Comparison of ENCODE assay signal across 11 cellular contexts in the genomic region with DNA sequence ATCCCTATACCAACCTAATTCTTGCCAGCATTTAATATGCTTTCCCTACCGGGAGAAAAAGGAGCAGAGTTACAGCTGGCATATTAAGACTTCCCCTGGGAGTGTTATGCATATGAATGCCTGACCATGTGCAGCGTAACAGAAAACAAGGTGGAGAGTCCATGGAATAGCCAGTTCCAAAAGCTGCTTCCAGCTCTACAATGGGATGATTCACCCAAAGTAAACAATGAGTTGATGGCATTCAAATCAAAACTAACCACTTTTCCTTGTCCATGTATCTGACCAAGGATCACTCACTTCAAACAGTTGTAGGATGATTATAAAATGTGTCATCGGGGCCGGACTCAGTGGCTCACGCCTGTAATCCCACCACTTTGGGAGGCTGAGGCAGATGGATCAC. TPM values are rescaled to one million over a fixed set of nuclear protein-coding genes. Genes with fewer than 3 reads are reported as not detected.
DNase-seq lines count a peak whose midpoint lies in the region; ATAC-seq, FAIRE-seq and TF ChIP-seq lines count a peak whose summit lies in the region.
"Had no signal": no experiment of that assay in that cellular context is flagged by ENCODE, and none has a peak within 500 bp of the region (broad histone marks: within the 10 kb centered on the region; RNA-seq: fewer than 3 reads in every experiment).

No MANE protein-coding gene starts in this region.

- H3K4me1 ChIP-seq in adipocyte (ENCODE audit: control insufficient read depth, insufficient read depth, low read length) (peaks cover 3% of the 10 kb centered on the region), kidney (ENCODE audit: control insufficient read depth in 1 of 2, insufficient read depth in 1 of 2, low read depth in 1 of 2, low read length in 2 of 2) (peaks cover 0 to 2% of the 10 kb centered on the region in 2 donors)
- H3K4me1 ChIP-seq: testis had no signal

- DNase-seq in Daoy (ENCODE audit: low read depth) (peak; percentile 92), NCI-H146 treated with DMSO at 0.1 percent for 48 hours (lab: John Stamatoyannopoulos, UW; ENCODE audit: unreplicated experiment) (peak; percentile 35), adipocyte (ENCODE audit: low read depth) (peak; percentile 1), kidney glomerular epithelial cell (lab: John Stamatoyannopoulos, UW) (peak; percentile 91), kidney (no peak), AML-193 (lab: John Stamatoyannopoulos, UW) (no peak)
- no peak for DNase-seq in effector CD4-positive, alpha-beta T cell
- DNase-seq: DND-41, NCI-H1092 treated with DMSO at 0.1 percent for 48 hours, testis had no signal

- H3K9ac ChIP-seq in adipocyte (ENCODE audit: low read length) (no peak overlapping the region), kidney (ENCODE audit: low read length in 2 of 2) (no peak overlapping the region)

- H3K27ac ChIP-seq in kidney (ENCODE audit: low read depth in 2 of 2, low read length in 2 of 2) = no peak overlapping the region
- H3K27ac ChIP-seq: testis had no signal

- H3K36me3 ChIP-seq in adipocyte (ENCODE audit: control insufficient read depth, insufficient read depth, low read length, severe bottlenecking) (no peaks in the 10 kb centered on the region), kidney (ENCODE audit: control insufficient read depth in 1 of 2, insufficient read depth in 2 of 2, low read length in 2 of 2) (no peaks in the 10 kb centered on the region)

- no peak overlapping the region for H3K4me3 ChIP-seq in adipocyte (ENCODE audit: low read length)
- H3K4me3 ChIP-seq in kidney (ENCODE audit: low read length in 2 of 2) = no peak overlapping the region
- H3K4me3 ChIP-seq: testis had no signal

- no peak for FAIRE-seq in kidney (lab: Jason Lieb, UNC)

- ATAC-seq in HG03280 (IDR thresholded peaks at IDR 0.05; ENCODE audit: unreplicated experiment) = no peak

- H3K9me3 ChIP-seq in adipocyte (ENCODE audit: control insufficient read depth, low read length) = no peaks in the 10 kb centered on the region
- no peaks in the 10 kb centered on the region for H3K9me3 ChIP-seq in kidney (ENCODE audit: control insufficient read depth in 1 of 2, low read length in 2 of 2)
- H3K9me3 ChIP-seq: testis had no signal

- no peak for TF ChIP-seq CTCF in kidney (IDR thresholded peaks at IDR 0.05; ENCODE audit: borderline replicate concordance, extremely low read depth, insufficient read depth)

- H3K27me3 ChIP-seq in adipocyte (replicated peaks; ENCODE audit: control insufficient read depth, insufficient read depth, low read length) = peaks cover 13% of the 10 kb centered on the region
- H3K27me3 ChIP-seq: testis had no signal

- intact Hi-C loops in kidney (cut with DNase I) = no loop called here

RNA-seq across cellular contexts. Expression of a gene that starts 48.2 kb away (rescaled TPM):
- 0.65 and 0.80 TPM in 2 replicates for total RNA-seq in Daoy (2014; rRNA removed; shearing (Covaris generic))
- total RNA-seq in kidney = 101 TPM
- polyA plus RNA-seq in kidney (ENCODE audit: insufficient read depth, low read depth, low replicate concordance) = 60.5 TPM

Comparison
In these comparisons a context has a peak if more than half of its experiments do, and no peak if none do; other contexts are left out.
1. DNase-seq: peak in Daoy (single experiment), NCI-H146 treated with DMSO at 0.1 percent for 48 hours (single experiment), adipocyte (single experiment) and kidney glomerular epithelial cell (single experiment); none in kidney (single experiment), AML-193 (0 of 2) and effector CD4-positive, alpha-beta T cell (single experiment).
2. RNA of a gene that starts 48.2 kb away (total RNA-seq): 101 TPM in kidney (single experiment); 0.65 to 0.80 TPM in Daoy; every median in the first group is over 10 times any median in the second.